In genomic region chr19:14135355-14135754, GRCh38 we compare ENCODE assay signal across 9 cellular contexts. TPM values are rescaled to one million over a fixed set of nuclear protein-coding genes. Genes with fewer than 3 reads are reported as not detected.
A peak's percentile ranks its signal among the peaks of the same experiment; 100 is the strongest.
DNase-seq lines count a peak whose midpoint lies in the region; ATAC-seq and TF ChIP-seq lines count a peak whose summit lies in the region.
"Had no signal": no experiment of that assay in that cellular context is flagged by ENCODE, and none has a peak within 500 bp of the region (broad histone marks: within the 10 kb centered on the region; RNA-seq: fewer than 3 reads in every experiment).

No MANE protein-coding gene starts in this region.

- H3K9ac ChIP-seq in DND-41 (ENCODE audit: low read depth, low read length) (peak overlapping the region; percentile 87), colonic mucosa (ENCODE audit: low read depth in 2 of 2, low read length in 2 of 2) (peak overlapping the region; percentile 46 to 63)

- peak overlapping the region; percentile 87 for H3K4me3 Mint-ChIP-seq in neural crest cell

- H3K27me3 ChIP-seq in DND-41 (ENCODE audit: insufficient read depth, low read length, poor library complexity) (no peaks in the 10 kb centered on the region), MG63 (no peaks in the 10 kb centered on the region), colonic mucosa (no peaks in the 10 kb centered on the region)

- peak overlapping the region; percentile 71 for H3K27ac Mint-ChIP-seq in neural crest cell (ENCODE audit: unreplicated experiment)

- intact Hi-C loops in colonic mucosa (cut with DNase I): no loop called here

- DNase-seq in DND-41 (peak; percentile 33), MG63 (no peak), colonic mucosa (no peak), neural crest cell (ENCODE audit: low read depth, low spot score) (no peak), omental fat pad (ENCODE audit: low spot score) (no peak), cerebellar nuclear complex (lab: John Stamatoyannopoulos, UW) (no peak)
- DNase-seq: occipital lobe had no signal

- H3K79me2 ChIP-seq in DND-41 (ENCODE audit: insufficient read depth, low read length): peaks cover 81% of the 10 kb centered on the region

- TF ChIP-seq CTCF in DND-41 (IDR thresholded peaks at IDR 0.05; ENCODE audit: borderline replicate concordance, extremely low read depth, low read length, poor library complexity, severe bottlenecking) (no peak), colonic mucosa (IDR thresholded peaks at IDR 0.05) (no peak), neural crest cell (conservative IDR thresholded peaks at IDR 0.05) (no peak), omental fat pad (IDR thresholded peaks at IDR 0.05) (no peak)

- H3K27me3 Mint-ChIP-seq in neural crest cell (ENCODE audit: low read depth): no peaks in the 10 kb centered on the region

- peak overlapping the region; percentile 77 for H3K4me2 ChIP-seq in DND-41 (ENCODE audit: insufficient read depth, low read length)

- H2AFZ ChIP-seq in DND-41 (ENCODE audit: low read depth, low read length): no peak overlapping the region

- H3K36me3 Mint-ChIP-seq in neural crest cell (ENCODE audit: low read depth): peaks cover 3% of the 10 kb centered on the region

- H3K36me3 ChIP-seq in DND-41 (ENCODE audit: insufficient read depth, low read length) (peaks cover 30% of the 10 kb centered on the region), MG63 (peaks cover 17% of the 10 kb centered on the region), colonic mucosa (no peaks in the 10 kb centered on the region)

- H3K9me3 ChIP-seq in DND-41 (ENCODE audit: insufficient read depth, low read length, severe bottlenecking): no peaks in the 10 kb centered on the region
- no peaks in the 10 kb centered on the region for H3K9me3 ChIP-seq in MG63
- H3K9me3 ChIP-seq in colonic mucosa: no peaks in the 10 kb centered on the region

- no peaks in the 10 kb centered on the region for H3K9me3 Mint-ChIP-seq in neural crest cell

- H3K4me1 ChIP-seq in DND-41 (ENCODE audit: insufficient read depth, low read length): peaks cover 42% of the 10 kb centered on the region
- H3K4me1 ChIP-seq in colonic mucosa: peaks cover 5% of the 10 kb centered on the region

- H3K4me1 Mint-ChIP-seq in neural crest cell: peaks cover 37% of the 10 kb centered on the region

- ATAC-seq in DND-41 (ENCODE audit: insufficient read depth, low read depth): no peak
- no peak for ATAC-seq in HG03469 (IDR thresholded peaks at IDR 0.05; ENCODE audit: unreplicated experiment)
- no peak for ATAC-seq in omental fat pad (ENCODE audit: low FRiP score)
- ATAC-seq in GM18511 (IDR thresholded peaks at IDR 0.05; ENCODE audit: unreplicated experiment): no peak

- H3K27ac ChIP-seq in DND-41 (ENCODE audit: low read length) (peak overlapping the region; percentile 93), colonic mucosa (no peak overlapping the region)

- H4K20me1 ChIP-seq in DND-41 (ENCODE audit: insufficient read depth, low read length): peaks cover 20% of the 10 kb centered on the region; the same call in 1 of the 2 replicates

- H3K4me3 ChIP-seq in DND-41 (ENCODE audit: low read depth in 1 of 2, low read length in 2 of 2) (peak overlapping the region; percentile 54 to 88), MG63 (peak overlapping the region; percentile 91), colonic mucosa (peak overlapping the region; percentile 76)

RNA-seq across cellular contexts. Expression of gene ASF1B, which starts 1.0 kb away (rescaled TPM):
- 49.2 and 63.3 TPM in 2 replicates for total RNA-seq in MG63 (2014; rRNA removed; shearing (Covaris generic); ENCODE audit: low replicate concordance)
- total RNA-seq in colonic mucosa (10 to 100 TPM; 12.9 to 64.0 TPM), neural crest cell (54.8 and 55.6 TPM in 2 replicates), omental fat pad (1 to 10 TPM in 1 of 4 donors, under 1 TPM in 2, not detected in 1; 0.37 to 2.5 (median 0.95) TPM)

RNA-seq across cellular contexts. Expression of gene PRKACA, which starts 17.8 kb away (rescaled TPM):
- 22.7 and 48.4 TPM in 2 replicates for total RNA-seq in MG63 (2014; rRNA removed; shearing (Covaris generic); ENCODE audit: low replicate concordance)
- total RNA-seq in colonic mucosa: 10 to 100 TPM; 71.0 to 89.3 TPM
- 103 TPM in 2 replicates for total RNA-seq in neural crest cell
- 10 to 100 TPM; 31.5 to 56.1 (median 45.1) TPM for total RNA-seq in omental fat pad

RNA-seq across cellular contexts. Expression of gene SAMD1, which starts 44.8 kb away (rescaled TPM):
- total RNA-seq in MG63 (2014; rRNA removed; shearing (Covaris generic); ENCODE audit: low replicate concordance): 41.9 and 99.7 TPM in 2 replicates
- total RNA-seq in colonic mucosa (10 to 100 TPM; 52.9 to 91.3 TPM), neural crest cell (67.2 and 71.9 TPM in 2 replicates), omental fat pad (10 to 100 TPM in 2 of 4 donors, 1 to 10 TPM in 2; 8.6 to 22.5 (median 10.8) TPM)

RNA-seq across cellular contexts. Expression of gene C19orf67, which starts 49.8 kb away (rescaled TPM):
- total RNA-seq in MG63 (2014; rRNA removed; shearing (Covaris generic); ENCODE audit: low replicate concordance): not detected in 2 replicates
- total RNA-seq in colonic mucosa (under 1 TPM in 1 of 2 donors, not detected in 1; 0.19 TPM), neural crest cell (not detected in 2 replicates), omental fat pad (not detected)
- total RNA-seq: occipital lobe had no signal
